10 cellular contexts compared by ENCODE assay signal in genomic region chr7:2956526-2957368, GRCh38.
A peak's percentile ranks its signal among the peaks of the same experiment; 100 is the strongest.
DNase-seq lines count a peak whose midpoint lies in the region; ATAC-seq and TF ChIP-seq lines count a peak whose summit lies in the region.
"Had no signal": no experiment of that assay in that cellular context is flagged by ENCODE, and none has a peak within 500 bp of the region (broad histone marks: within the 10 kb centered on the region; RNA-seq: fewer than 3 reads in every experiment).

No MANE protein-coding gene starts in this region.

- H3K4me3 ChIP-seq in SK-N-SH (ENCODE audit: low read depth in 2 of 2, low read length in 1 of 2) (no peak overlapping the region), foreskin fibroblast (ENCODE audit: low read depth in 1 of 2, low read length in 2 of 2) (no peak overlapping the region)
- H3K4me3 ChIP-seq: cardiac muscle cell, skin epidermis had no signal

- no peak overlapping the region for H3K9ac ChIP-seq in SK-N-SH

- DNase-seq in SK-N-SH (peak; percentile 65), foreskin fibroblast (peak; percentile 10 to 44), GM03348 (ENCODE audit: low spot score) (no peak), mucosa of gallbladder (ENCODE audit: low spot score) (no peak), COLO668 (lab: John Stamatoyannopoulos, UW; ENCODE audit: unreplicated experiment) (no peak)
- DNase-seq in activated CD8-positive, alpha-beta T cell treated with anti-CD3 and anti-CD28 coated beads for 36 hours = peak; percentile 84

- no peak for TF ChIP-seq EP300 in SK-N-SH (IDR thresholded peaks at IDR 0.05; ENCODE audit: borderline replicate concordance in 1 of 2, low read depth in 1 of 2, low read length in 1 of 2)

- intact Hi-C loops in activated CD8-positive, alpha-beta T cell treated with anti-CD3 and anti-CD28 coated beads for 36 hours (cut with micrococcal nuclease) = no loop called here

- H3K36me3 ChIP-seq in SK-N-SH (replicated peaks in 1 of 2; ENCODE audit: control insufficient read depth in 1 of 2, insufficient read depth in 2 of 2, low read length in 1 of 2) = no peaks in the 10 kb centered on the region
- H3K36me3 ChIP-seq: cardiac muscle cell had no signal

- H3K79me2 ChIP-seq in SK-N-SH (ENCODE audit: insufficient read depth) = no peaks in the 10 kb centered on the region

- H3K4me1 Mint-ChIP-seq in activated CD8-positive, alpha-beta T cell treated with anti-CD3 and anti-CD28 coated beads for 36 hours (ENCODE audit: low read depth) = peaks cover 78% of the 10 kb centered on the region
- peaks cover 87% of the 10 kb centered on the region for H3K4me1 Mint-ChIP-seq in stimulated activated naive CD8-positive, alpha-beta T cell treated with anti-CD3 and anti-CD28 coated beads, Interleukin-15, Interleukin-2, amounts not matched to agents 100 ng/mL and 50 ng/mL, for 24 hours (ENCODE audit: low read depth)

- H3K4me3 Mint-ChIP-seq in activated CD8-positive, alpha-beta T cell treated with anti-CD3 and anti-CD28 coated beads for 36 hours = no peak overlapping the region
- peak overlapping the region; percentile 20 for H3K4me3 Mint-ChIP-seq in stimulated activated naive CD8-positive, alpha-beta T cell treated with anti-CD3 and anti-CD28 coated beads, Interleukin-15, Interleukin-2, amounts not matched to agents 100 ng/mL and 50 ng/mL, for 24 hours

- H3K9me2 ChIP-seq in SK-N-SH = no peaks in the 10 kb centered on the region

- no peaks in the 10 kb centered on the region for H3K27me3 Mint-ChIP-seq in activated CD8-positive, alpha-beta T cell treated with anti-CD3 and anti-CD28 coated beads for 36 hours
- no peaks in the 10 kb centered on the region for H3K27me3 Mint-ChIP-seq in stimulated activated naive CD8-positive, alpha-beta T cell treated with anti-CD3 and anti-CD28 coated beads, Interleukin-15, Interleukin-2, amounts not matched to agents 100 ng/mL and 50 ng/mL, for 24 hours

- H4K20me1 ChIP-seq in SK-N-SH (ENCODE audit: insufficient read depth) = no peaks in the 10 kb centered on the region

- H3K27ac Mint-ChIP-seq in activated CD8-positive, alpha-beta T cell treated with anti-CD3 and anti-CD28 coated beads for 36 hours = peak overlapping the region; percentile 92
- H3K27ac Mint-ChIP-seq in stimulated activated naive CD8-positive, alpha-beta T cell treated with anti-CD3 and anti-CD28 coated beads, Interleukin-15, Interleukin-2, amounts not matched to agents 100 ng/mL and 50 ng/mL, for 24 hours = peak overlapping the region; percentile 89

- peaks cover 82% of the 10 kb centered on the region for H3K36me3 Mint-ChIP-seq in activated CD8-positive, alpha-beta T cell treated with anti-CD3 and anti-CD28 coated beads for 36 hours (ENCODE audit: low read depth)
- peaks cover 59% of the 10 kb centered on the region for H3K36me3 Mint-ChIP-seq in stimulated activated naive CD8-positive, alpha-beta T cell treated with anti-CD3 and anti-CD28 coated beads, Interleukin-15, Interleukin-2, amounts not matched to agents 100 ng/mL and 50 ng/mL, for 24 hours (ENCODE audit: low read depth)

- peaks cover 1% of the 10 kb centered on the region for H3K9me3 Mint-ChIP-seq in activated CD8-positive, alpha-beta T cell treated with anti-CD3 and anti-CD28 coated beads for 36 hours
- H3K9me3 Mint-ChIP-seq in stimulated activated naive CD8-positive, alpha-beta T cell treated with anti-CD3 and anti-CD28 coated beads, Interleukin-15, Interleukin-2, amounts not matched to agents 100 ng/mL and 50 ng/mL, for 24 hours = no peaks in the 10 kb centered on the region

- TF ChIP-seq CTCF in SK-N-SH (IDR thresholded peaks at IDR 0.05) (no peak), foreskin fibroblast (IDR thresholded peaks at IDR 0.05; ENCODE audit: low read depth, low read length) (no peak)
- TF ChIP-seq CTCF in activated CD8-positive, alpha-beta T cell treated with anti-CD3 and anti-CD28 coated beads for 36 hours (IDR thresholded peaks at IDR 0.05) = no peak

- no peak overlapping the region for H3K27ac ChIP-seq in SK-N-SH (ENCODE audit: low read depth in 2 of 2, low read length in 1 of 2)
- H3K27ac ChIP-seq: cardiac muscle cell had no signal

- POLR2A ChIA-PET in SK-N-SH (lab: Yijun Ruan, JAX) = no interaction called here
- POLR2A ChIA-PET in activated CD8-positive, alpha-beta T cell treated with anti-CD3 and anti-CD28 coated beads for 36 hours (lab: Charles Lee) = interaction anchor here (0.9 to 1.5 kb wide), 3 partner anchors 9 to 21 kb away, joined by 3 to 4 read pairs (median 3); no protein-coding TSS in a partner anchor

- 42% methylated on average over 12 of the region's 12 CpGs for WGBS in SK-N-SH (ENCODE audit: low lambda C conversion rate)

- CTCF ChIA-PET in SK-N-SH (lab: Yijun Ruan, JAX) = interaction anchor here (1.2 to 1.3 kb wide), 4 partner anchors 12 to 133 kb away, joined by 3 to 6 read pairs (median 3); no protein-coding TSS in a partner anchor
- CTCF ChIA-PET in activated CD8-positive, alpha-beta T cell treated with anti-CD3 and anti-CD28 coated beads for 36 hours (lab: Charles Lee) = interaction anchor here (0.6 to 2.0 kb wide), 5 partner anchors 9 to 247 kb away, joined by 3 to 8 read pairs (median 4); no protein-coding TSS in a partner anchor

- no peaks in the 10 kb centered on the region for H3K27me3 ChIP-seq in SK-N-SH (ENCODE audit: insufficient read depth)
- H3K27me3 ChIP-seq: cardiac muscle cell had no signal

- ATAC-seq in SK-N-SH treated with all-trans-retinoic acid at 6 μM for 48 hours = no peak
- ATAC-seq in activated CD8-positive, alpha-beta T cell treated with anti-CD3 and anti-CD28 coated beads for 36 hours = peak; percentile 79

- H3K4me1 ChIP-seq in SK-N-SH (ENCODE audit: control insufficient read depth in 1 of 2, insufficient read depth in 2 of 2, low read depth in 1 of 2, low read length in 1 of 2) = no peaks in the 10 kb centered on the region; a peak in 1 of 4 replicates

- no peaks in the 10 kb centered on the region for H3F3A ChIP-seq in SK-N-SH (replicated peaks; ENCODE audit: insufficient read depth)

- H3K9me3 ChIP-seq in SK-N-SH = no peaks in the 10 kb centered on the region

- no peak for TF ChIP-seq RAD21 in SK-N-SH (IDR thresholded peaks at IDR 0.05; ENCODE audit: low read length)

- no peak overlapping the region for H3K4me2 ChIP-seq in SK-N-SH

- H2AFZ ChIP-seq in SK-N-SH (ENCODE audit: low read depth) = no peak overlapping the region

TF ChIP-seq in SK-N-SH, 30 proteins besides CTCF, POLR2A, EP300 and RAD21:
- TF ChIP-seq TEAD4 (IDR thresholded peaks at IDR 0.05; ENCODE audit: borderline replicate concordance, insufficient read depth) (no peak), GATA2 (CRISPR knock-in tag; IDR thresholded peaks at IDR 0.05) (peak; percentile 35; the same call in 1 of the 2 replicates)

TF ChIP-seq in SK-N-SH treated with all-trans-retinoic acid at 6 μM for 48 hours, 23 proteins besides CTCF, POLR2A, EP300 and RAD21:
- no peak for TF ChIP-seq ZC3H10 (CRISPR knock-in tag; IDR thresholded peaks at IDR 0.05)

Comparison
In these comparisons a context has a peak if more than half of its experiments do, and no peak if none do; other contexts are left out.
1. DNase-seq: peak in SK-N-SH (single experiment), activated CD8-positive, alpha-beta T cell treated with anti-CD3 and anti-CD28 coated beads for 36 hours (single experiment) and foreskin fibroblast (2 of 2); none in GM03348 (single experiment), mucosa of gallbladder (single experiment) and COLO668 (single experiment).